ENCODE assay signal across 16 cellular contexts in the genomic region with DNA sequence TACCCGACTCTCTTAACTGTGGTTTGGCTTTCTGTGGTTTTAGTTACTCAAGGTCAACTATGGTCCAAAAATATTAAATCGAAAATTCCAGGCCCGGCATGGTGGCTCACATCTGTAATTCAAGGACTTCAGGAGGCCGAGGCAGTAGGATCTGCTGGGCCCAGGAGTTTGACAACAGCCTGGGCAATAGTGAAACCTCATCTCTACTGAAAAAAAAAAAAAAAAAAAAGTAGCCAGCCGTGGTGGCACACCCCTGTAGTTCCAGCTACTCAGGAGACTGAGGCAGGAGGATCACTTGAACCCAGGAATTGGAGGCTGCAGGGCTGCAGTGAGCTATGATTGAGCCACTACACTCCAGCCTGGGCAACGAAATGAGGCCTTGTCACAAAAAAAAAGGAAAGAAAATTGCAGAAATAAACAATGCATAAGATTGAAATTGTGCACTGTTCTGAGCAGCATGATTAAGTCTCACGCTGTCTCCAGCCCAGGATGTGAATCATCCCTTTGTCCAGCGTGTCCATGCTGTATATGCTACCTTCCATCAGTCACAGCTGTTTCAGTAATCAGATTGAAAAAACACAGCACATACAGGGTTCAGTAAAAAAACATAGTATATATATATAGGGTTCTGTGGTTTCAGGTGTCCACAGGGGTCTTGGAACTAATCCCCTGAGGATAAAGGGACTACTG. TPM values are rescaled to one million over a fixed set of nuclear protein-coding genes. Genes with fewer than 3 reads are reported as not detected.
DNase-seq lines count a peak whose midpoint lies in the region; ATAC-seq, FAIRE-seq and TF ChIP-seq lines count a peak whose summit lies in the region.
"Had no signal": no experiment of that assay in that cellular context is flagged by ENCODE, and none has a peak within 500 bp of the region (broad histone marks: within the 10 kb centered on the region; RNA-seq: fewer than 3 reads in every experiment).

No MANE protein-coding gene starts in this region.

- no peaks in the 10 kb centered on the region for H3K9me3 ChIP-seq in SJCRH30 (replicated peaks)

- TF ChIP-seq CTCF in retinal pigment epithelial cell (conservative IDR thresholded peaks at IDR 0.05; ENCODE audit: low read depth, low read length): no peak

- intact Hi-C loops in activated naive CD4-positive, alpha-beta T cell treated with anti-CD3 and anti-CD28 coated beads for 36 hours (cut with micrococcal nuclease): no loop called here

- peak overlapping the region; percentile 91 for H3K27ac ChIP-seq in SJCRH30

- H3K27me3 ChIP-seq in SJCRH30: no peaks in the 10 kb centered on the region

- 0 out of 2 replicates have a peak overlapping the region, but pooled peaks have one; percentile 4 for H3K4me3 ChIP-seq in SJCRH30
- H3K4me3 ChIP-seq in retinal pigment epithelial cell (ENCODE audit: low read length): no peak overlapping the region

- H3K4me1 ChIP-seq in SJCRH30: peaks cover 41% of the 10 kb centered on the region

- FAIRE-seq in GM12891 (lab: Jason Lieb, UNC): peak; percentile 33

- H3K27ac Mint-ChIP-seq in activated naive CD4-positive, alpha-beta T cell treated with anti-CD3 and anti-CD28 coated beads for 36 hours: no peak overlapping the region
- H3K27ac Mint-ChIP-seq: activated naive CD8-positive, alpha-beta T cell had no signal

- H3K9me3 Mint-ChIP-seq in activated naive CD4-positive, alpha-beta T cell treated with anti-CD3 and anti-CD28 coated beads for 36 hours: no peaks in the 10 kb centered on the region

- H3K36me3 Mint-ChIP-seq in activated naive CD4-positive, alpha-beta T cell treated with anti-CD3 and anti-CD28 coated beads for 36 hours (ENCODE audit: low read depth): no peaks in the 10 kb centered on the region
- H3K36me3 Mint-ChIP-seq: activated naive CD8-positive, alpha-beta T cell had no signal

- no peak for ATAC-seq in HG03354 (IDR thresholded peaks at IDR 0.05; ENCODE audit: poor library complexity, severe bottlenecking, unreplicated experiment)
- ATAC-seq: esophagus mucosa had no signal

- H3K4me3 Mint-ChIP-seq in activated naive CD4-positive, alpha-beta T cell treated with anti-CD3 and anti-CD28 coated beads for 36 hours: no peak overlapping the region
- H3K4me3 Mint-ChIP-seq: activated naive CD8-positive, alpha-beta T cell had no signal

- no peaks in the 10 kb centered on the region for H3K36me3 ChIP-seq in SJCRH30

- peaks cover 4% of the 10 kb centered on the region for H3K4me1 Mint-ChIP-seq in activated naive CD4-positive, alpha-beta T cell treated with anti-CD3 and anti-CD28 coated beads for 36 hours (ENCODE audit: low read depth)

- peaks cover 3% of the 10 kb centered on the region for H3K27me3 Mint-ChIP-seq in activated naive CD4-positive, alpha-beta T cell treated with anti-CD3 and anti-CD28 coated beads for 36 hours (ENCODE audit: low read depth)

- TF ChIP-seq POLR2A in GM12891 (IDR thresholded peaks at IDR 0.05; ENCODE audit: low read depth, low read length): no peak

- CTCF ChIA-PET in activated naive CD4-positive, alpha-beta T cell treated with anti-CD3 and anti-CD28 coated beads for 36 hours (lab: Charles Lee): no interaction called here

- no peak for DNase-seq in GM12891 (ENCODE audit: insufficient read length, low spot score)
- DNase-seq in SJCRH30: peak; percentile 84 to 93
- DNase-seq in fibroblast of gingiva (ENCODE audit: low read depth): peak; percentile 75
- peak; percentile 42 for DNase-seq in retinal pigment epithelial cell (ENCODE audit: low read depth)
- no peak for DNase-seq in activated naive CD4-positive, alpha-beta T cell treated with anti-CD3 and anti-CD28 coated beads for 36 hours
- DNase-seq in C1 segment of cervical spinal cord (lab: John Stamatoyannopoulos, UW): no peak
- DNase-seq in D341Med (ENCODE audit: low spot score): no peak
- DNase-seq: activated CD4-positive, alpha-beta T cell treated with anti-CD3 and anti-CD28 coated beads, Interleukin-2, amount 50 U/mL, for 4 hours; GDM1; midbrain; NCI-H2029; SHP77 treated with DMSO at 0.1 percent for 48 hours; stimulated activated naive CD4-positive, alpha-beta T cell treated with Interleukin-2 at 50 U/mL for 16 hours had no signal

TF ChIP-seq in GM12891, 5 proteins besides CTCF, POLR2A, EP300 and RAD21:
- TF ChIP-seq SPI1 (IDR thresholded peaks at IDR 0.05; ENCODE audit: low read depth, low read length) (no peak), POU2F2 (IDR thresholded peaks at IDR 0.05; ENCODE audit: low read depth, low read length) (no peak), TAF1 (IDR thresholded peaks at IDR 0.05; ENCODE audit: low read depth, low read length) (no peak), PAX5 (IDR thresholded peaks at IDR 0.05; ENCODE audit: insufficient read depth, low read length, severe bottlenecking) (no peak), POLR2AphosphoS5 (IDR thresholded peaks at IDR 0.05; ENCODE audit: low read depth, low read length) (no peak)

RNA-seq across cellular contexts. Expression of gene RGS17, which starts 40.7 kb away (rescaled TPM):
- 0.09 TPM for polyA plus RNA-seq in GM12891 (2012; ENCODE audit: low read depth, missing spikeins)
- total RNA-seq in SJCRH30 (2014; rRNA removed; shearing (Covaris generic)): 13.6 and 15.5 TPM in 2 replicates
- not detected for total RNA-seq in activated naive CD4-positive, alpha-beta T cell treated with anti-CD3 and anti-CD28 coated beads for 36 hours

Comparison
In these comparisons a context has a peak if more than half of its experiments do, and no peak if none do; other contexts are left out.
1. DNase-seq: peak in SJCRH30 (2 of 2), fibroblast of gingiva (single experiment) and retinal pigment epithelial cell (single experiment); none in GM12891 (single experiment), activated naive CD4-positive, alpha-beta T cell treated with anti-CD3 and anti-CD28 coated beads for 36 hours (single experiment), C1 segment of cervical spinal cord (0 of 14) and D341Med (single experiment).
2. RNA of gene RGS17, which starts 40.7 kb away (total RNA-seq): 13.6 to 15.5 TPM in SJCRH30; not detected in activated naive CD4-positive, alpha-beta T cell treated with anti-CD3 and anti-CD28 coated beads for 36 hours; every median in the first group is over 10 times any median in the second.